In the genomic region with DNA sequence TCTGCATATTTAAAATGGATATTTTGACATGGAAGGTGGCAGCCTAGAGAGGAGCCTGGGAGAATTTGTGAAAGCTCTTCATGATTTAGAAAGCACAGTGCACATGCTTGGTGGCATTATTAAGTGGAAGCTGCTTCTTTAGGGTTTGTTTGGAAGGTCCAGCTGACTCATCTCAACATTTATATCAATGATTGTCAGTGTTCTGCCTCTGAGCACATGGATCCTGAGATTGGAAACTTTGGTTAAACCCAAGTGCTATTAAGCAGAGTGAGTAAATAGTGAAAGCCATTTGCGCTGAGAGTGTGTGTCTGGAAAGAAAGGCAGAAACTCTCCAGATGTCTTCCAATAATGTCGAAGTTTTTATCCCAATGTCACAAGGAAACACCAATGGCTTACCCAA, we compare ENCODE assay signal across 20 cellular contexts. TPM values are rescaled to one million over a fixed set of nuclear protein-coding genes. Genes with fewer than 3 reads are reported as not detected.
A peak's percentile ranks its signal among the peaks of the same experiment; 100 is the strongest.
DNase-seq lines count a peak whose midpoint lies in the region; ATAC-seq and TF ChIP-seq lines count a peak whose summit lies in the region.
"Had no signal": no experiment of that assay in that cellular context is flagged by ENCODE, and none has a peak within 500 bp of the region (broad histone marks: within the 10 kb centered on the region; RNA-seq: fewer than 3 reads in every experiment).

No MANE protein-coding gene starts in this region.

- peaks cover 10% of the 10 kb centered on the region for H3K27me3 ChIP-seq in IMR-90 (ENCODE audit: control insufficient read depth, insufficient read depth, low read length)
- peaks cover 0 to 3% (median 0%) of the 10 kb centered on the region in 4 donors for H3K27me3 ChIP-seq in esophagus muscularis mucosa
- H3K27me3 ChIP-seq in mesenchymal stem cell (ENCODE audit: control insufficient read depth in 1 of 2, insufficient read depth in 1 of 2, low read length in 2 of 2), result no peaks in the 10 kb centered on the region

- H4K91ac ChIP-seq in IMR-90 (ENCODE audit: insufficient read depth, low read depth, low read length) (no peak overlapping the region), mesenchymal stem cell (ENCODE audit: low read length) (no peak overlapping the region)

- H2BK120ac ChIP-seq in IMR-90 (ENCODE audit: low read depth, low read length), result no peak overlapping the region
- no peak overlapping the region for H2BK120ac ChIP-seq in mesenchymal stem cell (ENCODE audit: low read depth, low read length)

- BruUV-seq in IMR-90 (replicated peaks; lab: Mats Ljungman, UMichigan), result no TSS peak

- no peaks in the 10 kb centered on the region for H4K20me1 ChIP-seq in IMR-90 (ENCODE audit: insufficient read depth, low read length)

- dilution Hi-C loops in IMR-90 (cut with HindIII; ENCODE audit: low sequenced_read_pairs, unreplicated experiment), result no loop called here

- no peak overlapping the region for H3K4me2 ChIP-seq in IMR-90 (ENCODE audit: low read depth, low read length)
- no peak overlapping the region for H3K4me2 ChIP-seq in mesenchymal stem cell (ENCODE audit: low read length, poor library complexity, severe bottlenecking)

- no peak for TF ChIP-seq EP300 in esophagus muscularis mucosa (IDR thresholded peaks at IDR 0.05)

- H3K9ac ChIP-seq in IMR-90 (ENCODE audit: low read depth, low read length), result no peak overlapping the region
- H3K9ac ChIP-seq in mesenchymal stem cell (ENCODE audit: low read length), result no peak overlapping the region

- no peak for TF ChIP-seq RAD21 in IMR-90 (IDR thresholded peaks at IDR 0.05; ENCODE audit: low read length)

- H4K5ac ChIP-seq in IMR-90 (ENCODE audit: low read depth, low read length), result no peak overlapping the region

- H3K9me1 ChIP-seq in IMR-90 (ENCODE audit: insufficient read depth, low read length), result peaks cover 5% of the 10 kb centered on the region; the same call in 1 of the 2 replicates

- in situ Hi-C loops in IMR-90 (cut with MboI; ENCODE audit: low sequenced_read_pairs), result no loop called here

- H3K4me3 ChIP-seq in IMR-90 (ENCODE audit: insufficient read depth, low read depth, low read length) (no peak overlapping the region), esophagus muscularis mucosa (no peak overlapping the region), mesenchymal stem cell (ENCODE audit: insufficient read depth in 1 of 2, low read depth in 1 of 2, low read length in 2 of 2) (no peak overlapping the region)

- no peaks in the 10 kb centered on the region for H3K9me3 ChIP-seq in IMR-90 (ENCODE audit: control insufficient read depth, insufficient read depth, low read length)
- no peaks in the 10 kb centered on the region for H3K9me3 ChIP-seq in esophagus muscularis mucosa
- no peaks in the 10 kb centered on the region for H3K9me3 ChIP-seq in mesenchymal stem cell (ENCODE audit: control insufficient read depth, low read length)

- H2AK5ac ChIP-seq in IMR-90 (ENCODE audit: low read depth, low read length), result no peak overlapping the region
- H2AK5ac ChIP-seq in mesenchymal stem cell (ENCODE audit: low read length, severe bottlenecking), result no peak overlapping the region

- peak; percentile 29 for DNase-seq in IMR-90
- peak; percentile 34 for DNase-seq in esophagus muscularis mucosa (ENCODE audit: extremely low spot score)
- peak; percentile 69 for DNase-seq in mesenchymal stem cell
- DNase-seq in activated naive CD4-positive, alpha-beta T cell (lab: John Stamatoyannopoulos, UW), result no peak
- DNase-seq in LoVo (ENCODE audit: low spot score), result no peak
- DNase-seq: C1 segment of cervical spinal cord; Calu3; CD4-positive, alpha-beta memory T cell; COR-L47; DMS53; DMS79 treated with DMSO at 0.1 percent for 48 hours; GF-D8; H7; HCEC 1CT had no signal

- TF ChIP-seq POLR2A in IMR-90 (IDR thresholded peaks at IDR 0.05; ENCODE audit: low read depth, low read length) (no peak), esophagus muscularis mucosa (IDR thresholded peaks at IDR 0.05; ENCODE audit: low read depth) (no peak)

- H2AFZ ChIP-seq in IMR-90 (replicated peaks; ENCODE audit: low read length, poor library complexity) (no peak overlapping the region), mesenchymal stem cell (ENCODE audit: low read depth, low read length) (no peak overlapping the region)

- H3K27ac ChIP-seq in IMR-90 (ENCODE audit: insufficient read depth, low read length), result no peak overlapping the region
- H3K27ac ChIP-seq in esophagus muscularis mucosa (replicated peaks in 1 of 4), result no peak overlapping the region
- no peak overlapping the region for H3K27ac ChIP-seq in mesenchymal stem cell (ENCODE audit: low read length, poor library complexity, severe bottlenecking)

- CTCF ChIA-PET in IMR-90 (lab: Yijun Ruan, JAX), result interaction anchor here (1.0 to 1.7 kb wide), 3 partner anchors 8 to 12 kb away, joined by 3 to 5 read pairs (median 4); no protein-coding TSS in a partner anchor

- H3K4ac ChIP-seq in IMR-90 (ENCODE audit: low read depth, low read length), result no peak overlapping the region
- no peak overlapping the region for H3K4ac ChIP-seq in mesenchymal stem cell (ENCODE audit: low read depth in 1 of 2, low read length in 2 of 2)

- no CpG with 5 or more reads among the region's 2 CpGs for WGBS in IMR-90 (ENCODE audit: extremely low coverage in 2 of 2, insufficient read length in 1 of 2), 2 experiments
- 68% methylated on average over 2 of the region's 2 CpGs for WGBS in esophagus muscularis mucosa
- WGBS in mesenchymal stem cell, result 60% methylated on average over 1 of the region's 2 CpGs

- H2BK15ac ChIP-seq in IMR-90 (ENCODE audit: low read depth, low read length) (no peak overlapping the region), mesenchymal stem cell (ENCODE audit: low read depth, poor library complexity, severe bottlenecking) (no peak overlapping the region)

- H3K79me1 ChIP-seq in IMR-90 (ENCODE audit: low read depth in 1 of 2, low read length in 2 of 2) (no peaks in the 10 kb centered on the region), mesenchymal stem cell (replicated peaks; ENCODE audit: low read length, poor library complexity, severe bottlenecking) (no peaks in the 10 kb centered on the region)

- H3K4me1 ChIP-seq in IMR-90 (ENCODE audit: control insufficient read depth, insufficient read depth, low read length) (no peaks in the 10 kb centered on the region), esophagus muscularis mucosa (no peaks in the 10 kb centered on the region), mesenchymal stem cell (ENCODE audit: control insufficient read depth, insufficient read depth, low read depth, low read length) (no peaks in the 10 kb centered on the region)

- no peaks in the 10 kb centered on the region for H3K36me3 ChIP-seq in IMR-90 (ENCODE audit: control insufficient read depth, insufficient read depth, low read length)
- H3K36me3 ChIP-seq in esophagus muscularis mucosa, result no peaks in the 10 kb centered on the region
- H3K36me3 ChIP-seq in mesenchymal stem cell (ENCODE audit: control insufficient read depth in 1 of 2, insufficient read depth in 2 of 2, low read depth in 1 of 2, low read length in 2 of 2), result no peaks in the 10 kb centered on the region

- H3K18ac ChIP-seq in IMR-90 (ENCODE audit: low read depth, low read length), result no peak overlapping the region
- H3K18ac ChIP-seq in mesenchymal stem cell (ENCODE audit: low read depth in 1 of 2, low read length in 2 of 2), result no peak overlapping the region

- H2BK5ac ChIP-seq in IMR-90 (ENCODE audit: low read depth, low read length, poor library complexity, severe bottlenecking) (no peak overlapping the region), mesenchymal stem cell (ENCODE audit: low read depth, low read length, poor library complexity, severe bottlenecking) (no peak overlapping the region)

- no peak overlapping the region for H2BK12ac ChIP-seq in mesenchymal stem cell (ENCODE audit: low read length in 2 of 2)

- H3K56ac ChIP-seq in IMR-90 (ENCODE audit: extremely low read depth, insufficient read depth, low read length), result no peak overlapping the region

- intact Hi-C loops in IMR-90 (cut with micrococcal nuclease), result no loop called here
- intact Hi-C loops in esophagus muscularis mucosa (cut with DNase I), result no loop called here

- H3K23ac ChIP-seq in IMR-90 (ENCODE audit: low read depth, low read length), result no peak overlapping the region
- no peak overlapping the region for H3K23ac ChIP-seq in mesenchymal stem cell (ENCODE audit: low read length in 2 of 2)

- H3K14ac ChIP-seq in IMR-90 (replicated peaks; ENCODE audit: low read depth, low read length) (no peak overlapping the region), mesenchymal stem cell (ENCODE audit: low read length in 2 of 2) (no peak overlapping the region)

- no peak overlapping the region for H2AK9ac ChIP-seq in IMR-90 (replicated peaks; ENCODE audit: low read depth, low read length, poor library complexity)

- no peak overlapping the region for H2BK20ac ChIP-seq in IMR-90 (ENCODE audit: low read depth, low read length)

- H4K8ac ChIP-seq in IMR-90 (ENCODE audit: low read depth in 2 of 2, low read length in 2 of 2), result no peak overlapping the region
- no peak overlapping the region for H4K8ac ChIP-seq in mesenchymal stem cell (ENCODE audit: low read length)

- POLR2A ChIA-PET in IMR-90 (lab: Charles Lee; ENCODE audit: unreplicated experiment), result no interaction called here

- TF ChIP-seq CTCF in IMR-90 (conservative IDR thresholded peaks at IDR 0.05; ENCODE audit: low read depth, low read length) (no peak), esophagus muscularis mucosa (IDR thresholded peaks at IDR 0.05) (no peak)

- ATAC-seq in IMR-90 (ENCODE audit: low read depth), result peak; percentile 29; the same call in 1 of the 2 replicates
- no peak for ATAC-seq in HG03097 (IDR thresholded peaks at IDR 0.05; ENCODE audit: low FRiP score, unreplicated experiment)

TF ChIP-seq in IMR-90, 13 proteins besides CTCF, POLR2A, EP300 and RAD21 (continues in another document):
- TF ChIP-seq BHLHE40 (IDR thresholded peaks at IDR 0.05; ENCODE audit: low read depth, low read length), result no peak
- no peak for TF ChIP-seq SMC3 (IDR thresholded peaks at IDR 0.05; ENCODE audit: low read depth, low read length)
- TF ChIP-seq, protein P1, sequence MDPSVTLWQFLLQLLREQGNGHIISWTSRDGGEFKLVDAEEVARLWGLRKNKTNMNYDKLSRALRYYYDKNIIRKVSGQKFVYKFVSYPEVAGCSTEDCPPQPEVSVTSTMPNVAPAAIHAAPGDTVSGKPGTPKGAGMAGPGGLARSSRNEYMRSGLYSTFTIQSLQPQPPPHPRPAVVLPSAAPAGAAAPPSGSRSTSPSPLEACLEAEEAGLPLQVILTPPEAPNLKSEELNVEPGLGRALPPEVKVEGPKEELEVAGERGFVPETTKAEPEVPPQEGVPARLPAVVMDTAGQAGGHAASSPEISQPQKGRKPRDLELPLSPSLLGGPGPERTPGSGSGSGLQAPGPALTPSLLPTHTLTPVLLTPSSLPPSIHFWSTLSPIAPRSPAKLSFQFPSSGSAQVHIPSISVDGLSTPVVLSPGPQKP (IDR thresholded peaks at IDR 0.05; ENCODE audit: borderline replicate concordance, low read depth, low read length), result no peak
- no peak for TF ChIP-seq NFE2L2 (IDR thresholded peaks at IDR 0.05; ENCODE audit: low read depth, low read length)

RNA-seq across cellular contexts. Expression of gene NOX5, which starts 7.4 kb away (rescaled TPM):
- total RNA-seq in IMR-90 (2012; rRNA removed), result under 0.01 TPM in 1 of 2 replicates, not detected in the other
- 0.07 and 0.20 TPM in 2 replicates for polyA plus RNA-seq in IMR-90 (2012; rRNA removed)
- 0.05 and 0.11 TPM in 2 replicates for polyA plus RNA-seq in IMR-90 (2012; cell fraction: cytosol; rRNA removed)
- 0.60 and 0.65 TPM in 2 replicates for polyA plus RNA-seq in IMR-90 (2012; cell fraction: nucleus; rRNA removed; ENCODE audit: low replicate concordance)
- total RNA-seq in esophagus muscularis mucosa, result under 1 TPM; under 0.01 to 0.66 (median 0.34) TPM
- polyA plus RNA-seq in mesenchymal stem cell (2013, experiment 1 of 2), result 0.04 TPM
- polyA plus RNA-seq in mesenchymal stem cell (2013, experiment 2 of 2), result 0.03 TPM
- total RNA-seq: A172, A673, Daoy, G401, H1, H7 had no signal
- polyA plus RNA-seq: CD4-positive, alpha-beta memory T cell had no signal

Comparison
In these comparisons a context has a peak if more than half of its experiments do, and no peak if none do; other contexts are left out.
1. DNase-seq: peak in IMR-90 (single experiment), esophagus muscularis mucosa (single experiment) and mesenchymal stem cell (single experiment); none in activated naive CD4-positive, alpha-beta T cell (0 of 4) and LoVo (single experiment).